ENCODE assay signal across 27 cellular contexts in the genomic region with DNA sequence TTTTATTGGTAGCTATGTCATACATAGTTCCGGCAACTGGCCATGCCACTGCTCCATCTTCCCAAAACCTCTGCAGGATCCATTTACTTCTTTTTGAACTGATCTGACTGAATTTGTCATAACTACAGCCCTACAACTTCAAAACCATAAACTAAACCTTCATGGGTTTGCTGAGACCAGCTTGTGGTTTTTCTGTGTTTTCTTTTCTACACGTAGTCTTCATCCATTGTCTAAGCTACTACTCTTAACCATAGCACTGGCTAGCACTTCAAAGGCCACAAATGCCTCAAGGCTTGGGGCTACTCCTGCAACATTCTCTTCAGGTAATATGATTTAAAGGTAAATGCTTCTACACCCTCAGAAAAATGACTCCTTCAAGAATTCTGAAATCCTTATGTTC. TPM values are rescaled to one million over a fixed set of nuclear protein-coding genes. Genes with fewer than 3 reads are reported as not detected.
DNase-seq lines count a peak whose midpoint lies in the region; ATAC-seq and TF ChIP-seq lines count a peak whose summit lies in the region.
"Had no signal": no experiment of that assay in that cellular context is flagged by ENCODE, and none has a peak within 500 bp of the region (broad histone marks: within the 10 kb centered on the region; RNA-seq: fewer than 3 reads in every experiment).

No MANE protein-coding gene starts in this region.

- H3K4me3 ChIP-seq in hepatocyte: no peak overlapping the region
- H3K4me3 ChIP-seq: A549, esophagus squamous epithelium, left lung, right atrium auricular region, SJCRH30, transverse colon had no signal

- no peak overlapping the region for H3K4me2 ChIP-seq in hepatocyte
- H3K4me2 ChIP-seq: A549 had no signal

- H3K27me3 ChIP-seq in hepatocyte: no peaks in the 10 kb centered on the region
- H3K27me3 ChIP-seq: esophagus squamous epithelium, left lung, neutrophil, right atrium auricular region, SJCRH30, transverse colon had no signal

- H3K27ac ChIP-seq in hepatocyte: no peak overlapping the region
- H3K27ac ChIP-seq: A549, C4-2B, esophagus squamous epithelium, left lung, neutrophil, right atrium auricular region, SJCRH30, transverse colon had no signal

- TF ChIP-seq CTCF in hepatocyte (IDR thresholded peaks at IDR 0.05; ENCODE audit: poor library complexity): no peak

- no peaks in the 10 kb centered on the region for H3K4me1 ChIP-seq in hepatocyte (ENCODE audit: insufficient read depth)
- H3K4me1 ChIP-seq: A549, esophagus squamous epithelium, left lung, right atrium auricular region, SJCRH30, transverse colon had no signal

- H3K36me3 Mint-ChIP-seq in activated CD8-positive, alpha-beta memory T cell treated with anti-CD3 and anti-CD28 coated beads, Interleukin-2, amount 10 ng/mL, durations not matched to agents 7 days and 5 days: peaks cover 41% of the 10 kb centered on the region
- H3K36me3 Mint-ChIP-seq in activated naive CD8-positive, alpha-beta T cell treated with anti-CD3 and anti-CD28 coated beads for 36 hours: peaks cover 14% of the 10 kb centered on the region
- no peaks in the 10 kb centered on the region for H3K36me3 Mint-ChIP-seq in stimulated activated effector memory CD8-positive, alpha-beta T cell treated with anti-CD3 and anti-CD28 coated beads, Interleukin-12 subunit alpha, Interleukin-12 subunit beta, amount 100 ng/mL, for 72 hours

- peak; percentile 77 for ATAC-seq in activated CD8-positive, alpha-beta memory T cell treated with anti-CD3 and anti-CD28 coated beads, Interleukin-2, amount 10 ng/mL, durations not matched to agents 7 days and 5 days
- ATAC-seq in stimulated activated effector memory CD8-positive, alpha-beta T cell treated with anti-CD3 and anti-CD28 coated beads, Interleukin-12 subunit alpha, Interleukin-12 subunit beta, amount 100 ng/mL, for 72 hours: peak; percentile 58
- ATAC-seq: A549; left lung; stimulated activated naive B cell treated with anti-CD40 and anti-IgM and Interleukin-4, amounts not matched to agents 10 μg/mL and 1 μg/mL and 100 μg/mL, for 72 hours had no signal

- H2AFZ ChIP-seq in hepatocyte: no peak overlapping the region

- H3K9me3 Mint-ChIP-seq in activated CD8-positive, alpha-beta memory T cell treated with anti-CD3 and anti-CD28 coated beads, Interleukin-2, amount 10 ng/mL, durations not matched to agents 7 days and 5 days (ENCODE audit: low read depth): peaks cover 10% of the 10 kb centered on the region
- H3K9me3 Mint-ChIP-seq in activated naive CD8-positive, alpha-beta T cell treated with anti-CD3 and anti-CD28 coated beads for 36 hours: peaks cover 11% of the 10 kb centered on the region
- peaks cover 8% of the 10 kb centered on the region for H3K9me3 Mint-ChIP-seq in stimulated activated effector memory CD8-positive, alpha-beta T cell treated with anti-CD3 and anti-CD28 coated beads, Interleukin-12 subunit alpha, Interleukin-12 subunit beta, amount 100 ng/mL, for 72 hours
- H3K9me3 Mint-ChIP-seq: H9 had no signal

- no peaks in the 10 kb centered on the region for H3K27me3 Mint-ChIP-seq in activated CD8-positive, alpha-beta memory T cell treated with anti-CD3 and anti-CD28 coated beads, Interleukin-2, amount 10 ng/mL, durations not matched to agents 7 days and 5 days
- no peaks in the 10 kb centered on the region for H3K27me3 Mint-ChIP-seq in activated naive CD8-positive, alpha-beta T cell treated with anti-CD3 and anti-CD28 coated beads for 36 hours

- peak overlapping the region; percentile 25 for H3K4me3 Mint-ChIP-seq in activated CD8-positive, alpha-beta memory T cell treated with anti-CD3 and anti-CD28 coated beads, Interleukin-2, amount 10 ng/mL, durations not matched to agents 7 days and 5 days
- H3K4me3 Mint-ChIP-seq in activated naive CD8-positive, alpha-beta T cell treated with anti-CD3 and anti-CD28 coated beads for 36 hours: no peak overlapping the region
- H3K4me3 Mint-ChIP-seq in stimulated activated effector memory CD8-positive, alpha-beta T cell treated with anti-CD3 and anti-CD28 coated beads, Interleukin-12 subunit alpha, Interleukin-12 subunit beta, amount 100 ng/mL, for 72 hours: peak overlapping the region; percentile 26
- H3K4me3 Mint-ChIP-seq: H9; stimulated activated naive B cell treated with anti-CD40 and anti-IgM and Interleukin-4, amounts not matched to agents 10 μg/mL and 1 μg/mL and 100 μg/mL, for 72 hours had no signal

- peak; percentile 67 for DNase-seq in activated CD8-positive, alpha-beta memory T cell treated with anti-CD3 and anti-CD28 coated beads, Interleukin-2, amount 10 ng/mL, durations not matched to agents 7 days and 5 days
- no peak for DNase-seq in activated CD8-positive, alpha-beta memory T cell treated with anti-CD3 and anti-CD28 coated beads for 24 hours
- peak; percentile 75 for DNase-seq in M059J (ENCODE audit: low read depth)
- DNase-seq in activated naive CD8-positive, alpha-beta T cell treated with anti-CD3 and anti-CD28 coated beads for 36 hours: no peak
- no peak for DNase-seq in stimulated activated effector memory CD8-positive, alpha-beta T cell treated with anti-CD3 and anti-CD28 coated beads, Interleukin-12 subunit alpha, Interleukin-12 subunit beta, amount 100 ng/mL, for 72 hours (ENCODE audit: low spot score in 2 of 2)
- no peak for DNase-seq in mucosa of gallbladder (ENCODE audit: low spot score)
- no peak for DNase-seq in HCEC 1CT
- no peak for DNase-seq in hepatocyte (ENCODE audit: low spot score)
- DNase-seq: activated CD4-positive, CD25-positive, alpha-beta regulatory T cell treated with anti-CD3 and anti-CD28 coated beads, Interleukin-2, amount 50 U/mL, for 72 hours; DMS53; effector CD8-positive, alpha-beta T cell; esophagus squamous epithelium; H9; KBM-7; left lung; NCI-H1417; NCI-H2171; OCI-M1; SJCRH30; stimulated activated CD4-positive, alpha-beta T cell treated with anti-CD3 and anti-CD28 coated beads, Interleukin-15, amount 100 ng/mL, for 24 hours; stimulated activated naive B cell treated with anti-CD40 and anti-IgM and Interleukin-4, amounts not matched to agents 10 μg/mL and 1 μg/mL and 100 μg/mL, for 72 hours; T1000; transverse colon had no signal

- CTCF ChIA-PET in activated CD8-positive, alpha-beta memory T cell treated with anti-CD3 and anti-CD28 coated beads, Interleukin-2, amount 10 ng/mL, durations not matched to agents 7 days and 5 days (lab: Charles Lee): interaction anchor here (0.8 to 3.0 kb wide), 9 partner anchors 9 to 107 kb away, joined by 3 to 13 read pairs (median 5); partner anchors contain the start of genes DIMT1 and KIF2A

- H3K4me1 Mint-ChIP-seq in activated CD8-positive, alpha-beta memory T cell treated with anti-CD3 and anti-CD28 coated beads, Interleukin-2, amount 10 ng/mL, durations not matched to agents 7 days and 5 days: peaks cover 59% of the 10 kb centered on the region
- H3K4me1 Mint-ChIP-seq in activated naive CD8-positive, alpha-beta T cell treated with anti-CD3 and anti-CD28 coated beads for 36 hours: peaks cover 34% of the 10 kb centered on the region
- H3K4me1 Mint-ChIP-seq in stimulated activated effector memory CD8-positive, alpha-beta T cell treated with anti-CD3 and anti-CD28 coated beads, Interleukin-12 subunit alpha, Interleukin-12 subunit beta, amount 100 ng/mL, for 72 hours: peaks cover 67% of the 10 kb centered on the region
- H3K4me1 Mint-ChIP-seq: H9 had no signal

- peak overlapping the region; percentile 71 for H3K27ac Mint-ChIP-seq in activated CD8-positive, alpha-beta memory T cell treated with anti-CD3 and anti-CD28 coated beads, Interleukin-2, amount 10 ng/mL, durations not matched to agents 7 days and 5 days
- H3K27ac Mint-ChIP-seq in activated naive CD8-positive, alpha-beta T cell treated with anti-CD3 and anti-CD28 coated beads for 36 hours: peak overlapping the region; percentile 4
- no peak overlapping the region for H3K27ac Mint-ChIP-seq in stimulated activated effector memory CD8-positive, alpha-beta T cell treated with anti-CD3 and anti-CD28 coated beads, Interleukin-12 subunit alpha, Interleukin-12 subunit beta, amount 100 ng/mL, for 72 hours
- H3K27ac Mint-ChIP-seq: H9; stimulated activated naive B cell treated with anti-CD40 and anti-IgM and Interleukin-4, amounts not matched to agents 10 μg/mL and 1 μg/mL and 100 μg/mL, for 72 hours had no signal

- no peaks in the 10 kb centered on the region for H3K79me2 ChIP-seq in hepatocyte

- H4K20me1 ChIP-seq in hepatocyte (ENCODE audit: insufficient read depth, poor library complexity, severe bottlenecking): no peaks in the 10 kb centered on the region

- H3K36me3 ChIP-seq in hepatocyte (replicated peaks; ENCODE audit: insufficient read depth, low read depth): no peaks in the 10 kb centered on the region
- H3K36me3 ChIP-seq: esophagus squamous epithelium, left lung, neutrophil, right atrium auricular region, SJCRH30, transverse colon had no signal

- no peaks in the 10 kb centered on the region for H3K9me2 ChIP-seq in hepatocyte (replicated peaks; ENCODE audit: insufficient read depth)

- no peaks in the 10 kb centered on the region for H3K9me3 ChIP-seq in hepatocyte (ENCODE audit: low read depth)
- H3K9me3 ChIP-seq: A549, esophagus squamous epithelium, left lung, neutrophil, right atrium auricular region, SJCRH30, transverse colon had no signal

- 83% methylated on average over 2 of the region's 2 CpGs for WGBS in hepatocyte (ENCODE audit: low lambda C conversion rate, missing lambda C conversion rate)

RNA-seq across cellular contexts. Expression of gene KIF2A, which starts 9.0 kb away (rescaled TPM):
- total RNA-seq in activated CD8-positive, alpha-beta memory T cell treated with anti-CD3 and anti-CD28 coated beads, Interleukin-2, amount 10 ng/mL, durations not matched to agents 7 days and 5 days: 100 to 1,000 TPM; 194 to 225 TPM
- 52.4 and 59.7 TPM in 2 replicates for total RNA-seq in M059J (2014; rRNA removed; shearing (Covaris generic))
- 100 to 1,000 TPM; 164 to 175 TPM for total RNA-seq in activated naive CD8-positive, alpha-beta T cell treated with anti-CD3 and anti-CD28 coated beads for 36 hours
- total RNA-seq in mucosa of gallbladder (31.1 TPM), hepatocyte (46.9 and 60.5 TPM in 2 replicates)
- 28.3 and 35.2 TPM in 2 replicates for polyA plus RNA-seq in hepatocyte

Comparison
In these comparisons a context has a peak if more than half of its experiments do, and no peak if none do; other contexts are left out.
1. DNase-seq: peak in activated CD8-positive, alpha-beta memory T cell treated with anti-CD3 and anti-CD28 coated beads, Interleukin-2, amount 10 ng/mL, durations not matched to agents 7 days and 5 days (single experiment) and M059J (single experiment); none in activated CD8-positive, alpha-beta memory T cell treated with anti-CD3 and anti-CD28 coated beads for 24 hours (single experiment), activated naive CD8-positive, alpha-beta T cell treated with anti-CD3 and anti-CD28 coated beads for 36 hours (single experiment), stimulated activated effector memory CD8-positive, alpha-beta T cell treated with anti-CD3 and anti-CD28 coated beads, Interleukin-12 subunit alpha, Interleukin-12 subunit beta, amount 100 ng/mL, for 72 hours (0 of 2), mucosa of gallbladder (single experiment), HCEC 1CT (single experiment) and hepatocyte (single experiment).